Comparison of ENCODE assay signal across 8 cellular contexts in the genomic region with DNA sequence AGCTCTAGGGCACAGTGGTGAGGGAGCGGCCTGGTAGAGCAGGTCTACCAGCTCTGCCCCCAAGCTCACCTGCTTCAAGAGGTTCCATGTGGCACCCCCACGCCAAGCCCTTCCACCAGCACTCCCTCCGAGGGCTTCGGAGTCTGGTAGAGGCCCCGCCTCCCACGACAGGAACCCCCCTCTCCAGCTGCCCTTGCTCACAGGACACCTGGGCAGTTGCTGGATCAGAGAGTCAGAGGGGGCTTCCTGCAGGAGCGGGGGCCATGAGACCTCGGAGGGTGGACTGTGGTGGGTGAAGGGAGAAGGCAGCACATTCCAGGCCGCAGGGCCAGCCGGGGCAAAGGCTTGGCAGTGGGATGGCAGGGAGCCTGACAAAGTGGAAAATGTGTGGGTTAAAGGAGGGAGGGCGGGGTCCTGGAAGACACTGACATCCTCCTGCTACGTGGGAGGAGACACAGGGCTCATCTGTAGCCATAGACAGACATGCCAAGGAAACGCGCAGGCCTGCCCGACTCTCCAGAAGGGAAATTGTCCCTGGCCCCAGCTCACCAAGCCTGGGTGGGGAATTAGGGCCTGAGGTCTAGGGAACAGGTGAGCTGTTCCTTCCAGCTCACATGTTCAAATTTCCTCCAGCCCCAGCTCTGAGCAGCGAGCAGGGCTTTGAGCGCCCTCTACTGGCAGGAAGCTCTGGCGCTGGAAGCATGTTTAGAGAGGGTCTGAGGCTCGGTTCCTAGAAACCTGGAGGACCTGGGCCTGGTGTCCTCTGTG.
DNase-seq lines count a peak whose midpoint lies in the region; ATAC-seq and TF ChIP-seq lines count a peak whose summit lies in the region.

No MANE protein-coding gene starts in this region.

- POLR2A ChIA-PET in naive thymus-derived CD8-positive, alpha-beta T cell (lab: Charles Lee), result interaction anchor here (1.0 kb wide), 1 partner anchor 66 kb away, joined by 4 read pairs; no protein-coding TSS in a partner anchor

- no peaks in the 10 kb centered on the region for H3K36me3 ChIP-seq in CD4-positive, CD25-positive, alpha-beta regulatory T cell (ENCODE audit: control insufficient read depth, insufficient read depth, low read length)

- no peak overlapping the region for H3K27ac ChIP-seq in CD4-positive, CD25-positive, alpha-beta regulatory T cell (ENCODE audit: insufficient read depth, low read length, poor library complexity, severe bottlenecking)

- H3K4me1 Mint-ChIP-seq in CD4-positive, CD25-positive, alpha-beta regulatory T cell, result peaks cover 0 to 14% (median 6%) of the 10 kb centered on the region in 4 donors
- peaks cover 2 to 14% (median 12%) of the 10 kb centered on the region in 4 donors for H3K4me1 Mint-ChIP-seq in naive thymus-derived CD8-positive, alpha-beta T cell

- peak overlapping the region in 1 of 3 donors; percentile 78 for H3K27ac Mint-ChIP-seq in CD4-positive, CD25-positive, alpha-beta regulatory T cell
- H3K27ac Mint-ChIP-seq in naive thymus-derived CD8-positive, alpha-beta T cell, result peak overlapping the region in 2 of 10 donors; percentile 56 to 70

- DNase-seq in CD4-positive, CD25-positive, alpha-beta regulatory T cell, result peak; percentile 65 to 75 (median 72)
- DNase-seq in HPDE6-E6E7 (ENCODE audit: extremely low spot score) (peak; percentile 76), NOMO-1 treated with dmso at 0.1 percent for 144 hours (lab: John Stamatoyannopoulos, UW; ENCODE audit: unreplicated experiment) (peak; percentile 6), erythroblast (lab: John Stamatoyannopoulos, UW) (peak; percentile 61 to 79)
- peak; percentile 96 for DNase-seq in activated CD8-positive, alpha-beta memory T cell treated with anti-CD3 and anti-CD28 coated beads, Interleukin-2, amount 50 U/mL, for 48 hours
- peak; percentile 56 to 85 (median 76) for DNase-seq in naive thymus-derived CD8-positive, alpha-beta T cell
- DNase-seq in stimulated activated naive CD4-positive, alpha-beta T cell treated with Interleukin-2 at 50 U/mL for 16 hours (lab: John Stamatoyannopoulos, UW), result peak; percentile 71

- ATAC-seq in CD4-positive, CD25-positive, alpha-beta regulatory T cell (ENCODE audit: low read depth in 2 of 2), result no peak
- ATAC-seq in naive thymus-derived CD8-positive, alpha-beta T cell, result no peak
- ATAC-seq in GM21717 (IDR thresholded peaks at IDR 0.05; ENCODE audit: unreplicated experiment), result no peak

- H3K27me3 ChIP-seq in CD4-positive, CD25-positive, alpha-beta regulatory T cell (ENCODE audit: control insufficient read depth, insufficient read depth, low read length), result no peaks in the 10 kb centered on the region

- H3K4me3 Mint-ChIP-seq in CD4-positive, CD25-positive, alpha-beta regulatory T cell, result peak overlapping the region in 2 of 4 donors; percentile 6 to 70
- no peak overlapping the region for H3K4me3 Mint-ChIP-seq in naive thymus-derived CD8-positive, alpha-beta T cell

- peaks cover 8% of the 10 kb centered on the region for H3K4me1 ChIP-seq in CD4-positive, CD25-positive, alpha-beta regulatory T cell (ENCODE audit: control insufficient read depth, insufficient read depth, low read length, poor library complexity, severe bottlenecking)

- no peaks in the 10 kb centered on the region for H3K9me3 Mint-ChIP-seq in CD4-positive, CD25-positive, alpha-beta regulatory T cell
- no peaks in the 10 kb centered on the region for H3K9me3 Mint-ChIP-seq in naive thymus-derived CD8-positive, alpha-beta T cell

- H3K9me3 ChIP-seq in CD4-positive, CD25-positive, alpha-beta regulatory T cell (ENCODE audit: control insufficient read depth in 2 of 2, low read length in 2 of 2), result no peaks in the 10 kb centered on the region

- H3K27me3 Mint-ChIP-seq in CD4-positive, CD25-positive, alpha-beta regulatory T cell, result peaks cover 2% of the 10 kb centered on the region
- no peaks in the 10 kb centered on the region for H3K27me3 Mint-ChIP-seq in naive thymus-derived CD8-positive, alpha-beta T cell

- H3K36me3 Mint-ChIP-seq in CD4-positive, CD25-positive, alpha-beta regulatory T cell, result no peaks in the 10 kb centered on the region
- H3K36me3 Mint-ChIP-seq in naive thymus-derived CD8-positive, alpha-beta T cell, result no peaks in the 10 kb centered on the region

- no peak overlapping the region for H3K4me3 ChIP-seq in CD4-positive, CD25-positive, alpha-beta regulatory T cell (ENCODE audit: low read depth, low read length)

- no peak for TF ChIP-seq POLR2A in erythroblast (IDR thresholded peaks at IDR 0.05; ENCODE audit: low read length)

Comparison
In these comparisons a context has a peak if more than half of its experiments do, and no peak if none do; other contexts are left out.
1. DNase-seq: peak in every context shown above with its lines; median percentile 96 in activated CD8-positive, alpha-beta memory T cell treated with anti-CD3 and anti-CD28 coated beads, Interleukin-2, amount 50 U/mL, for 48 hours; 76 in HPDE6-E6E7; 76 in naive thymus-derived CD8-positive, alpha-beta T cell; 72 in CD4-positive, CD25-positive, alpha-beta regulatory T cell; 71 in stimulated activated naive CD4-positive, alpha-beta T cell treated with Interleukin-2 at 50 U/mL for 16 hours; 70 in erythroblast; 6 in NOMO-1 treated with dmso at 0.1 percent for 144 hours.